Comparison of ENCODE assay signal across 8 cellular contexts in genomic region chr1:211133841-211134669, GRCh38. TPM values are rescaled to one million over a fixed set of nuclear protein-coding genes. Genes with fewer than 3 reads are reported as not detected.
A peak's percentile ranks its signal among the peaks of the same experiment; 100 is the strongest.
DNase-seq lines count a peak whose midpoint lies in the region; ATAC-seq and TF ChIP-seq lines count a peak whose summit lies in the region.

Gene KCNH1, minus strand, starts transcription at chr1:211134148. Its CDS starts 203 bp downstream, at chr1:211133945.

- no peak within 1 kb of the TSS for H3K27ac Mint-ChIP-seq in CD4-positive, CD25-positive, alpha-beta regulatory T cell
- H3K27ac Mint-ChIP-seq in effector memory CD8-positive, alpha-beta T cell, result no peak within 1 kb of the TSS
- H3K27ac Mint-ChIP-seq in mesothelial cell of epicardium, result no peak within 1 kb of the TSS

- peak; percentile 78 to 82 for ATAC-seq in CD4-positive, CD25-positive, alpha-beta regulatory T cell (ENCODE audit: low read depth in 2 of 2)
- ATAC-seq in GM19397 (IDR thresholded peaks at IDR 0.05; ENCODE audit: unreplicated experiment) (peak; percentile 91), HG03521 (IDR thresholded peaks at IDR 0.05; ENCODE audit: unreplicated experiment) (peak; percentile 92)
- peak; percentile 95 for ATAC-seq in effector memory CD8-positive, alpha-beta T cell (replicated peaks)

- peaks cover 15% of the 10 kb centered on the region for H3K4me1 ChIP-seq in CD4-positive, CD25-positive, alpha-beta regulatory T cell (ENCODE audit: control insufficient read depth, insufficient read depth, low read length, poor library complexity, severe bottlenecking)

- peaks cover 0 to 3% (median 0%) of the 10 kb centered on the region in 7 donors for H3K9me3 Mint-ChIP-seq in CD4-positive, CD25-positive, alpha-beta regulatory T cell
- H3K9me3 Mint-ChIP-seq in effector memory CD8-positive, alpha-beta T cell, result no peaks in the 10 kb centered on the region
- H3K9me3 Mint-ChIP-seq in mesothelial cell of epicardium, result no peaks in the 10 kb centered on the region

- H3K4me3 Mint-ChIP-seq in CD4-positive, CD25-positive, alpha-beta regulatory T cell, result peak within 1 kb of the TSS in 3 of 4 donors; percentile 67 to 87 (median 75)
- H3K4me3 Mint-ChIP-seq in effector memory CD8-positive, alpha-beta T cell, result peak within 1 kb of the TSS; percentile 67 to 74
- H3K4me3 Mint-ChIP-seq in mesothelial cell of epicardium, result peak within 1 kb of the TSS; percentile 62

- H3K27me3 ChIP-seq in CD4-positive, CD25-positive, alpha-beta regulatory T cell (ENCODE audit: control insufficient read depth, insufficient read depth, low read length), result peaks cover 52% of the 10 kb centered on the region

- DNase-seq in CD4-positive, CD25-positive, alpha-beta regulatory T cell, result peak; percentile 29 to 60 (median 56)
- DNase-seq in NCI-H748 (lab: John Stamatoyannopoulos, UW; ENCODE audit: unreplicated experiment), result peak; percentile 86
- peak; percentile 66 to 80 (median 67) for DNase-seq in activated CD8-positive, alpha-beta memory T cell treated with anti-CD3 and anti-CD28 coated beads for 48 hours (ENCODE audit: low read depth in 2 of 3, low spot score in 2 of 3)
- DNase-seq in effector memory CD8-positive, alpha-beta T cell, result peak; percentile 64 to 77 (median 72)
- peak; percentile 81 to 93 for DNase-seq in mesothelial cell of epicardium (ENCODE audit: low spot score in 2 of 2, unreplicated experiment in 2 of 2)
- DNase-seq in stimulated activated CD8-positive, alpha-beta memory T cell treated with anti-CD3 and anti-CD28 coated beads, Interleukin-15, amount 100 ng/mL, for 4 hours (ENCODE audit: low read depth in 2 of 2), result peak; percentile 52 to 62

- H3K4me3 ChIP-seq in CD4-positive, CD25-positive, alpha-beta regulatory T cell (ENCODE audit: low read depth, low read length), result no peak within 1 kb of the TSS

- H3K36me3 ChIP-seq in CD4-positive, CD25-positive, alpha-beta regulatory T cell (ENCODE audit: control insufficient read depth, insufficient read depth, low read length), result no peaks in the 10 kb centered on the region

- peaks cover 0 to 12% (median 6%) of the 10 kb centered on the region in 4 donors for H3K4me1 Mint-ChIP-seq in CD4-positive, CD25-positive, alpha-beta regulatory T cell
- peaks cover 4 to 6% of the 10 kb centered on the region in 2 donors for H3K4me1 Mint-ChIP-seq in effector memory CD8-positive, alpha-beta T cell (ENCODE audit: low read depth in 2 of 2)
- peaks cover 4% of the 10 kb centered on the region for H3K4me1 Mint-ChIP-seq in mesothelial cell of epicardium

- no peaks in the 10 kb centered on the region for H3K9me3 ChIP-seq in CD4-positive, CD25-positive, alpha-beta regulatory T cell (ENCODE audit: control insufficient read depth in 2 of 2, low read length in 2 of 2)

- no peak within 1 kb of the TSS for H3K27ac ChIP-seq in CD4-positive, CD25-positive, alpha-beta regulatory T cell (ENCODE audit: insufficient read depth, low read length, poor library complexity, severe bottlenecking)

- peak; percentile 97 for TF ChIP-seq CTCF in mesothelial cell of epicardium (IDR thresholded peaks at IDR 0.05; ENCODE audit: unreplicated experiment)

- no peaks in the 10 kb centered on the region for H3K36me3 Mint-ChIP-seq in CD4-positive, CD25-positive, alpha-beta regulatory T cell
- no peaks in the 10 kb centered on the region for H3K36me3 Mint-ChIP-seq in effector memory CD8-positive, alpha-beta T cell (ENCODE audit: insufficient read depth)
- no peaks in the 10 kb centered on the region for H3K36me3 Mint-ChIP-seq in mesothelial cell of epicardium

- peaks cover 82% of the 10 kb centered on the region for H3K27me3 Mint-ChIP-seq in CD4-positive, CD25-positive, alpha-beta regulatory T cell
- peaks cover 49 to 66% of the 10 kb centered on the region in 2 donors for H3K27me3 Mint-ChIP-seq in effector memory CD8-positive, alpha-beta T cell
- peaks cover 61% of the 10 kb centered on the region for H3K27me3 Mint-ChIP-seq in mesothelial cell of epicardium (ENCODE audit: low read depth)

RNA-seq across cellular contexts. Expression of gene KCNH1, which starts in this region (rescaled TPM):
- total RNA-seq in CD4-positive, CD25-positive, alpha-beta regulatory T cell, result not detected
- not detected for polyA plus RNA-seq in CD4-positive, CD25-positive, alpha-beta regulatory T cell
- 0.04 to 0.34 TPM (median 0.29 TPM) in 3 replicates for total RNA-seq in mesothelial cell of epicardium

Comparison
In these comparisons a context has a peak if more than half of its experiments do, and no peak if none do; other contexts are left out.
1. Peak in DNase-seq and ATAC-seq in CD4-positive, CD25-positive, alpha-beta regulatory T cell; RNA of the gene not detected or under 1 TPM.
2. Peak in DNase-seq in mesothelial cell of epicardium; RNA of the gene not detected or under 1 TPM.